ENCODE assay signal across 16 cellular contexts in the genomic region with DNA sequence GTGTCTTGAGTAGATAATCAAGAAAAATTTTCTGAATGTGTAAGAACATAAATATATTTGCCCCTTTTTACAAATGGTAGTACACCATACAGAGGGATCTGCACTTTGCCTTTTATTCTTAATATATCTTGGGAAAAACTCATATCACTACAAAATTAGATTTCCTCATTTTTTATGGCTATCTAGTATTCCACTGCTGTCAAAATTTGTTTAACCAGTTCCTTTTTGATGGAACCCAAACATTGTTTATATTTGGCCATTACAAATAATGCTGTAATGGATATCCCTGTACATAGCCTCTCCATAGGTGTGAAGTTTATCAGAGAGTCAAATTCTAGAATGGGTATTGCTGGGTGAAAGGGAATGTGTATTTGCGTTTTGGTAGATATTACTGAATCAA.
DNase-seq lines count a peak whose midpoint lies in the region; ATAC-seq, FAIRE-seq and TF ChIP-seq lines count a peak whose summit lies in the region.
"Had no signal": no experiment of that assay in that cellular context is flagged by ENCODE, and none has a peak within 500 bp of the region (broad histone marks: within the 10 kb centered on the region; RNA-seq: fewer than 3 reads in every experiment).

No MANE protein-coding gene starts in this region.

- BruUV-seq in OCI-LY7 (replicated peaks; lab: Mats Ljungman, UMichigan) (no TSS peak), K562 (replicated peaks; lab: Mats Ljungman, UMichigan) (no TSS peak)

- TF ChIP-seq POLR2A in K562 (conservative IDR thresholded peaks at IDR 0.05): no peak

- H2AFZ ChIP-seq in DND-41 (ENCODE audit: low read depth, low read length) (no peak overlapping the region), OCI-LY7 (ENCODE audit: low read length) (no peak overlapping the region), K562 (ENCODE audit: low read depth, low read length) (no peak overlapping the region)

- peak overlapping the region; percentile 87 for H3K27ac ChIP-seq in DND-41 (ENCODE audit: low read length)
- peak overlapping the region; percentile 89 for H3K27ac ChIP-seq in OCI-LY7 (ENCODE audit: low read depth, low read length, poor library complexity, severe bottlenecking)
- H3K27ac ChIP-seq in K562 (ENCODE audit: extremely low read depth, low read depth, low read length): no peak overlapping the region
- H3K27ac ChIP-seq: C4-2B had no signal

- TF ChIP-seq RAD21 in K562 (CRISPR knock-in tag; conservative IDR thresholded peaks at IDR 0.05 in 1 of 2, IDR thresholded peaks at IDR 0.05 in 1 of 2): no peak

- H3K9ac ChIP-seq in DND-41 (ENCODE audit: low read depth, low read length): no peak overlapping the region; the same call in 1 of the 2 replicates
- H3K9ac ChIP-seq in K562 (ENCODE audit: insufficient read depth in 1 of 2, low read depth in 2 of 2, low read length in 2 of 2): no peak overlapping the region

- POLR2A ChIA-PET in OCI-LY7 (lab: Charles Lee): no interaction called here
- POLR2A ChIA-PET in K562 (lab: Yijun Ruan, JAX): no interaction called here

- in situ Hi-C loops in K562 (cut with MboI): no loop called here

- CTCF ChIA-PET in OCI-LY7 (lab: Charles Lee; ENCODE audit: unreplicated experiment) (no interaction called here), K562 (lab: Yijun Ruan, JAX; ENCODE audit: low intra/inter-chr PET ratio) (no interaction called here)

- no peak for FAIRE-seq in K562 (lab: Jason Lieb, UNC)
- FAIRE-seq: D721Med had no signal

- intact Hi-C loops in OCI-LY7 (cut with micrococcal nuclease; ENCODE audit: unreplicated experiment) (no loop called here), K562 (cut with micrococcal nuclease) (loop anchor here (1.0 to 10.0 kb wide), 5 partner anchors 57 to 471 kb away; no protein-coding TSS in a partner anchor), posterior cingulate gyrus (cut with DNase I) (no loop called here)

- H3K79me2 ChIP-seq in DND-41 (ENCODE audit: insufficient read depth, low read length) (no peaks in the 10 kb centered on the region), OCI-LY7 (ENCODE audit: insufficient read depth, low read depth, low read length) (no peaks in the 10 kb centered on the region), K562 (ENCODE audit: control insufficient read depth, insufficient read depth, low read length) (no peaks in the 10 kb centered on the region)

- no peaks in the 10 kb centered on the region for H3K9me2 ChIP-seq in OCI-LY7 (ENCODE audit: insufficient read depth, low read length)

- TF ChIP-seq EP300 in K562 (IDR thresholded peaks at IDR 0.05; ENCODE audit: low read length): no peak

- H3K9me1 ChIP-seq in K562 (ENCODE audit: control insufficient read depth, insufficient read depth, low read length): no peaks in the 10 kb centered on the region

- H3K4me3 ChIP-seq in DND-41 (ENCODE audit: low read depth in 1 of 2, low read length in 2 of 2) (no peak overlapping the region), OCI-LY7 (ENCODE audit: low read depth, low read length, poor library complexity, severe bottlenecking) (no peak overlapping the region), K562 (no peak overlapping the region)

- no peak for ATAC-seq in DND-41 (ENCODE audit: insufficient read depth, low read depth)
- ATAC-seq in K562: no peak
- no peak for ATAC-seq in activated CD4-positive, CD25-positive, alpha-beta regulatory T cell treated with anti-CD3 and anti-CD28 coated beads, Interleukin-2, amount 50 U/mL, for 24 hours
- no peak for ATAC-seq in HG03025 (IDR thresholded peaks at IDR 0.05; ENCODE audit: low FRiP score, unreplicated experiment)
- no peak for ATAC-seq in GM21825 (IDR thresholded peaks at IDR 0.05; ENCODE audit: unreplicated experiment)
- ATAC-seq: HCT116 had no signal

- H3K4me1 ChIP-seq in DND-41 (ENCODE audit: insufficient read depth, low read length): peaks cover 49% of the 10 kb centered on the region
- peaks cover 52% of the 10 kb centered on the region for H3K4me1 ChIP-seq in OCI-LY7 (ENCODE audit: insufficient read depth, low read length, poor library complexity, severe bottlenecking)
- peaks cover 0 to 22% of the 10 kb centered on the region in 2 experiments; a peak in 3 of 5 replicates for H3K4me1 ChIP-seq in K562 (replicated peaks in 1 of 2; ENCODE audit: control insufficient read depth in 2 of 2, insufficient read depth in 2 of 2, low read length in 2 of 2)
- H3K4me1 ChIP-seq: BE2C had no signal

- no peaks in the 10 kb centered on the region for H3K36me3 ChIP-seq in DND-41 (ENCODE audit: insufficient read depth, low read length)
- H3K36me3 ChIP-seq in OCI-LY7 (ENCODE audit: insufficient read depth, low read length): no peaks in the 10 kb centered on the region
- no peaks in the 10 kb centered on the region for H3K36me3 ChIP-seq in K562 (ENCODE audit: control insufficient read depth, insufficient read depth, low read length)
- H3K36me3 ChIP-seq: BE2C had no signal

- H3K4me2 ChIP-seq in DND-41 (ENCODE audit: insufficient read depth, low read length) (0 out of 2 replicates have a peak overlapping the region, but pooled peaks have one; percentile 43), OCI-LY7 (ENCODE audit: low read length) (no peak overlapping the region), K562 (ENCODE audit: insufficient read depth, low read length) (no peak overlapping the region)

- TF ChIP-seq CTCF in DND-41 (IDR thresholded peaks at IDR 0.05; ENCODE audit: borderline replicate concordance, extremely low read depth, low read length, poor library complexity, severe bottlenecking): no peak
- no peak for TF ChIP-seq CTCF in OCI-LY7 (conservative IDR thresholded peaks at IDR 0.05; ENCODE audit: low read length)
- TF ChIP-seq CTCF in K562 (IDR thresholded peaks at IDR 0.05 in 2 of 3, conservative IDR thresholded peaks at IDR 0.05 in 1 of 3; ENCODE audit: insufficient read depth in 2 of 3, low read depth in 1 of 3, low read length in 3 of 3): no peak

- H4K20me1 ChIP-seq in DND-41 (ENCODE audit: insufficient read depth, low read length) (no peaks in the 10 kb centered on the region), OCI-LY7 (ENCODE audit: insufficient read depth, low read length) (no peaks in the 10 kb centered on the region), K562 (replicated peaks; ENCODE audit: control insufficient read depth, insufficient read depth, low read length) (no peaks in the 10 kb centered on the region)

- H3K9me3 ChIP-seq in DND-41 (ENCODE audit: insufficient read depth, low read length, severe bottlenecking) (no peaks in the 10 kb centered on the region), OCI-LY7 (ENCODE audit: low read length) (no peaks in the 10 kb centered on the region; the same call in 1 of the 2 replicates), K562 (replicated peaks; ENCODE audit: control insufficient read depth, insufficient read depth, low read depth, low read length) (no peaks in the 10 kb centered on the region)
- H3K9me3 ChIP-seq: BE2C, Caco-2 had no signal

- DNase-seq in DND-41 (no peak), OCI-LY7 (ENCODE audit: low spot score) (no peak), K562 (ENCODE audit: extremely low read depth in 1 of 4, low spot score in 3 of 4) (no peak), posterior cingulate gyrus (no peak)
- DNase-seq: BE2C; Caco-2; CD4-positive, alpha-beta T cell; GDM1; GOT3; H7 had no signal

- H3K27me3 ChIP-seq in DND-41 (ENCODE audit: insufficient read depth, low read length, poor library complexity): no peaks in the 10 kb centered on the region
- H3K27me3 ChIP-seq in K562 (ENCODE audit: control insufficient read depth in 2 of 2, insufficient read depth in 2 of 2, low read length in 2 of 2): no peaks in the 10 kb centered on the region; a peak in 1 of 5 replicates
- H3K27me3 ChIP-seq: BE2C had no signal

- WGBS in K562 (ENCODE audit: insufficient coverage, low coverage, missing lambda C conversion rate): 0% methylated on average over 1 of the region's 1 CpG

TF ChIP-seq in K562, 482 proteins besides CTCF, POLR2A, EP300 and RAD21:
- peak; percentile 70 for TF ChIP-seq ZNF146 (CRISPR knock-in tag; IDR thresholded peaks at IDR 0.05; ENCODE audit: unreplicated experiment)
- peak; percentile 50 for TF ChIP-seq RBM25 (IDR thresholded peaks at IDR 0.05; ENCODE audit: low read depth, low read length, severe bottlenecking)
- TF ChIP-seq ZNF766 (CRISPR knock-in tag; conservative IDR thresholded peaks at IDR 0.05): no peak
- TF ChIP-seq, protein P1, sequence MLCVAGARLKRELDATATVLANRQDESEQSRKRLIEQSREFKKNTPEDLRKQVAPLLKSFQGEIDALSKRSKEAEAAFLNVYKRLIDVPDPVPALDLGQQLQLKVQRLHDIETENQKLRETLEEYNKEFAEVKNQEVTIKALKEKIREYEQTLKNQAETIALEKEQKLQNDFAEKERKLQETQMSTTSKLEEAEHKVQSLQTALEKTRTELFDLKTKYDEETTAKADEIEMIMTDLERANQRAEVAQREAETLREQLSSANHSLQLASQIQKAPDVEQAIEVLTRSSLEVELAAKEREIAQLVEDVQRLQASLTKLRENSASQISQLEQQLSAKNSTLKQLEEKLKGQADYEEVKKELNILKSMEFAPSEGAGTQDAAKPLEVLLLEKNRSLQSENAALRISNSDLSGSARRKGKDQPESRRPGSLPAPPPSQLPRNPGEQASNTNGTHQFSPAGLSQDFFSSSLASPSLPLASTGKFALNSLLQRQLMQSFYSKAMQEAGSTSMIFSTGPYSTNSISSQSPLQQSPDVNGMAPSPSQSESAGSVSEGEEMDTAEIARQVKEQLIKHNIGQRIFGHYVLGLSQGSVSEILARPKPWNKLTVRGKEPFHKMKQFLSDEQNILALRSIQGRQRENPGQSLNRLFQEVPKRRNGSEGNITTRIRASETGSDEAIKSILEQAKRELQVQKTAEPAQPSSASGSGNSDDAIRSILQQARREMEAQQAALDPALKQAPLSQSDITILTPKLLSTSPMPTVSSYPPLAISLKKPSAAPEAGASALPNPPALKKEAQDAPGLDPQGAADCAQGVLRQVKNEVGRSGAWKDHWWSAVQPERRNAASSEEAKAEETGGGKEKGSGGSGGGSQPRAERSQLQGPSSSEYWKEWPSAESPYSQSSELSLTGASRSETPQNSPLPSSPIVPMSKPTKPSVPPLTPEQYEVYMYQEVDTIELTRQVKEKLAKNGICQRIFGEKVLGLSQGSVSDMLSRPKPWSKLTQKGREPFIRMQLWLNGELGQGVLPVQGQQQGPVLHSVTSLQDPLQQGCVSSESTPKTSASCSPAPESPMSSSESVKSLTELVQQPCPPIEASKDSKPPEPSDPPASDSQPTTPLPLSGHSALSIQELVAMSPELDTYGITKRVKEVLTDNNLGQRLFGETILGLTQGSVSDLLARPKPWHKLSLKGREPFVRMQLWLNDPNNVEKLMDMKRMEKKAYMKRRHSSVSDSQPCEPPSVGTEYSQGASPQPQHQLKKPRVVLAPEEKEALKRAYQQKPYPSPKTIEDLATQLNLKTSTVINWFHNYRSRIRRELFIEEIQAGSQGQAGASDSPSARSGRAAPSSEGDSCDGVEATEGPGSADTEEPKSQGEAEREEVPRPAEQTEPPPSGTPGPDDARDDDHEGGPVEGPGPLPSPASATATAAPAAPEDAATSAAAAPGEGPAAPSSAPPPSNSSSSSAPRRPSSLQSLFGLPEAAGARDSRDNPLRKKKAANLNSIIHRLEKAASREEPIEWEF (CRISPR knock-in tag; IDR thresholded peaks at IDR 0.05): no peak
- TF ChIP-seq BCOR (IDR thresholded peaks at IDR 0.05): 0 out of 2 replicates have a peak, but pooled peaks have one; percentile 11
